In the genomic region with DNA sequence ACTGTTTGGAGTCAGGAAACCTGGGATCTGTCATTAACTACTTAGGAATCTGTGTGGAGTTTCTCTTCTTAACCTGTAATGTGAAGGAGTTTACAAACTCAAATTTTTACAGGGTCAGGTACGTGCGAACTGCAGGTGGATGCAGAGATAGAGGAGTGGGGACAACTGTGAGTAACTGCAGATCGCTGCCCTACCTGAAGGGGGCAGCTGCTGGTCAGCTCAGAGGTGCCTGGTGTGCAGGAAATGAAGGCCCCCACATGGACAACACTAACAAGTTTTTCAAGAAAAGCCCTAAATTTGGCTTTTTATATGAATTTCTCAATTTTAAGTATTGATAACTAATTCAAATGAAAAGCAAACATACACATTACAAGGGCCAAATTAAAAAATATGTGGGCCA, we compare ENCODE assay signal across 11 cellular contexts.
A peak's percentile ranks its signal among the peaks of the same experiment; 100 is the strongest.
DNase-seq lines count a peak whose midpoint lies in the region; ATAC-seq and TF ChIP-seq lines count a peak whose summit lies in the region.
"Had no signal": no experiment of that assay in that cellular context is flagged by ENCODE, and none has a peak within 500 bp of the region (broad histone marks: within the 10 kb centered on the region; RNA-seq: fewer than 3 reads in every experiment).

No MANE protein-coding gene starts in this region.

- no peak overlapping the region for H3K27ac ChIP-seq in 22Rv1
- H3K27ac ChIP-seq: SK-N-MC had no signal

- TF ChIP-seq CTCF in 22Rv1 (IDR thresholded peaks at IDR 0.05): peak; percentile 63
- peak; percentile 66 for TF ChIP-seq CTCF in GM12874 (IDR thresholded peaks at IDR 0.05; ENCODE audit: insufficient read depth, low read depth, low read length)
- TF ChIP-seq CTCF in choroid plexus epithelial cell (conservative IDR thresholded peaks at IDR 0.05; ENCODE audit: low read depth, low read length): peak; percentile 23
- TF ChIP-seq CTCF in foreskin fibroblast (IDR thresholded peaks at IDR 0.05; ENCODE audit: low read depth, low read length): no peak

- ATAC-seq in HG03521 (IDR thresholded peaks at IDR 0.05; ENCODE audit: unreplicated experiment) (peak; percentile 50), HG02571 (IDR thresholded peaks at IDR 0.05; ENCODE audit: unreplicated experiment) (no peak), GM21737 (IDR thresholded peaks at IDR 0.05; ENCODE audit: unreplicated experiment) (no peak), HG03039 (IDR thresholded peaks at IDR 0.05; ENCODE audit: unreplicated experiment) (no peak)

- H3K4me3 ChIP-seq in choroid plexus epithelial cell (ENCODE audit: low read depth, low read length) (no peak overlapping the region), foreskin fibroblast (ENCODE audit: low read depth in 1 of 2, low read length in 2 of 2) (no peak overlapping the region)
- H3K4me3 ChIP-seq: SK-N-MC had no signal

- no peak for DNase-seq in choroid plexus epithelial cell (ENCODE audit: low read depth)
- DNase-seq in foreskin fibroblast: no peak
- DNase-seq: CD4-positive, alpha-beta T cell; NCI-H1436 treated with DMSO at 0.1 percent for 48 hours had no signal
